ENCODE assay signal across 1 cellular context in the genomic region with DNA sequence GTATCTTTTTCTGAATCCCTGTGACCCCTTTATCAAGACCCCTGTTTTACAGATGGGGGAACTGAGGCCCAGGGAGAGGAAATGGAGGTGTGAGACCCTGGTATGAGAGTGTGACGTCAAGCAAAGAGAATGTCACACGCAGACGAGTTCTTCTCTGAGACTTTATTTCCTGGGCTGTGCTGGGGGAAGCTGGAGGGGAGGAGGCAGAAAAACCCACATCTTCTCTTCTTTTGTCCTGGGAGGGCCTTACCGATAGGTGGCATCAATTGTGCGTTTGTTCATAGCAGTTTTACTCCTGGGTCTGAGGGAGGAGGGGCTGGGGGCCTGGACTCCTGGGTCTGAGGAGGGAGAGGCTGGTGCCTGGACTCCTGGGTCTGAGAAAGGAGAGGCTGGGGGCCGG.
TF ChIP-seq lines count a peak whose summit lies in the region.

No MANE protein-coding gene starts in this region.

TF ChIP-seq in GM12878, 131 proteins besides CTCF, POLR2A, EP300 and RAD21 (continues in another document):
- TF ChIP-seq SMARCA5 (IDR thresholded peaks at IDR 0.05) (no peak), CREM (IDR thresholded peaks at IDR 0.05; ENCODE audit: low read depth) (peak; percentile 31; the same call in 1 of the 2 replicates), MYC (IDR thresholded peaks at IDR 0.05; ENCODE audit: insufficient read depth, insufficient read length, insufficient replicate concordance, low read length, severe bottlenecking) (no peak), IKZF1 (conservative IDR thresholded peaks at IDR 0.05) (peak; percentile 22; the same call in 1 of the 2 replicates), SIX5 (IDR thresholded peaks at IDR 0.05; ENCODE audit: low read depth, low read length, severe bottlenecking) (no peak), MTA2 (IDR thresholded peaks at IDR 0.05; ENCODE audit: low read depth) (0 out of 2 replicates have a peak, but pooled peaks have one; percentile 20), BRCA1 (IDR thresholded peaks at IDR 0.05; ENCODE audit: low read depth, low read length) (no peak), ATF7 (IDR thresholded peaks at IDR 0.05; ENCODE audit: low read depth) (peak; percentile 58; the same call in 1 of the 2 replicates), RAD51 (IDR thresholded peaks at IDR 0.05) (no peak), SPI1 (IDR thresholded peaks at IDR 0.05; ENCODE audit: borderline replicate concordance, insufficient read depth, low read depth, low read length) (no peak), NBN (IDR thresholded peaks at IDR 0.05) (no peak), ASH2L (IDR thresholded peaks at IDR 0.05; ENCODE audit: borderline replicate concordance, low read depth) (no peak), RUNX3 (IDR thresholded peaks at IDR 0.05; ENCODE audit: low read length) (peak; percentile 22; the same call in 1 of the 2 replicates), RELA (IDR thresholded peaks at IDR 0.05; ENCODE audit: borderline replicate concordance, partially characterized antibody) (no peak), SMC3 (IDR thresholded peaks at IDR 0.05; ENCODE audit: borderline replicate concordance, low read length) (peak; percentile 46; the same call in 1 of the 2 replicates), KLF5 (IDR thresholded peaks at IDR 0.05; ENCODE audit: partially characterized antibody) (no peak), POLR2AphosphoS2 (IDR thresholded peaks at IDR 0.05; ENCODE audit: low read depth, low read length) (no peak), HCFC1 (IDR thresholded peaks at IDR 0.05; ENCODE audit: low read length) (no peak), GATAD2B (conservative IDR thresholded peaks at IDR 0.05; ENCODE audit: low read depth) (no peak), NFYA (IDR thresholded peaks at IDR 0.05; ENCODE audit: borderline replicate concordance, low read depth, low read length) (no peak), TAF1 (IDR thresholded peaks at IDR 0.05; ENCODE audit: borderline replicate concordance, low read depth, low read length) (no peak), CREB1 (IDR thresholded peaks at IDR 0.05; ENCODE audit: low read depth) (peak; percentile 59), BHLHE40 (IDR thresholded peaks at IDR 0.05; ENCODE audit: borderline replicate concordance in 1 of 2, low read depth in 2 of 2, low read length in 1 of 2) (no peak), TARDBP (IDR thresholded peaks at IDR 0.05; ENCODE audit: borderline replicate concordance) (no peak), LARP7 (IDR thresholded peaks at IDR 0.05) (no peak), CBX5 (IDR thresholded peaks at IDR 0.05; ENCODE audit: low read depth) (no peak), MEF2A (IDR thresholded peaks at IDR 0.05; ENCODE audit: insufficient read depth, low read depth, low read length) (no peak), YBX1 (IDR thresholded peaks at IDR 0.05) (no peak), MEF2B (IDR thresholded peaks at IDR 0.05; ENCODE audit: partially characterized antibody, poor library complexity, severe bottlenecking) (no peak), BACH1 (IDR thresholded peaks at IDR 0.05; ENCODE audit: borderline replicate concordance) (no peak), TCF12 (IDR thresholded peaks at IDR 0.05; ENCODE audit: low read depth, low read length) (no peak), FOS (IDR thresholded peaks at IDR 0.05; ENCODE audit: borderline replicate concordance, extremely low read depth, insufficient read length) (no peak), PAX5 (IDR thresholded peaks at IDR 0.05; ENCODE audit: borderline replicate concordance, low read depth, low read length) (no peak), HDAC2 (IDR thresholded peaks at IDR 0.05) (no peak), YY1 (IDR thresholded peaks at IDR 0.05; ENCODE audit: low read depth, low read length) (no peak), ETV6 (conservative IDR thresholded peaks at IDR 0.05 in 1 of 2, IDR thresholded peaks at IDR 0.05 in 1 of 2; ENCODE audit: borderline replicate concordance in 1 of 2, low read depth in 1 of 2) (no peak), NR2C2 (IDR thresholded peaks at IDR 0.05; ENCODE audit: borderline replicate concordance, control insufficient read depth, insufficient read length, low read depth) (no peak)
- TF ChIP-seq, protein P1, sequence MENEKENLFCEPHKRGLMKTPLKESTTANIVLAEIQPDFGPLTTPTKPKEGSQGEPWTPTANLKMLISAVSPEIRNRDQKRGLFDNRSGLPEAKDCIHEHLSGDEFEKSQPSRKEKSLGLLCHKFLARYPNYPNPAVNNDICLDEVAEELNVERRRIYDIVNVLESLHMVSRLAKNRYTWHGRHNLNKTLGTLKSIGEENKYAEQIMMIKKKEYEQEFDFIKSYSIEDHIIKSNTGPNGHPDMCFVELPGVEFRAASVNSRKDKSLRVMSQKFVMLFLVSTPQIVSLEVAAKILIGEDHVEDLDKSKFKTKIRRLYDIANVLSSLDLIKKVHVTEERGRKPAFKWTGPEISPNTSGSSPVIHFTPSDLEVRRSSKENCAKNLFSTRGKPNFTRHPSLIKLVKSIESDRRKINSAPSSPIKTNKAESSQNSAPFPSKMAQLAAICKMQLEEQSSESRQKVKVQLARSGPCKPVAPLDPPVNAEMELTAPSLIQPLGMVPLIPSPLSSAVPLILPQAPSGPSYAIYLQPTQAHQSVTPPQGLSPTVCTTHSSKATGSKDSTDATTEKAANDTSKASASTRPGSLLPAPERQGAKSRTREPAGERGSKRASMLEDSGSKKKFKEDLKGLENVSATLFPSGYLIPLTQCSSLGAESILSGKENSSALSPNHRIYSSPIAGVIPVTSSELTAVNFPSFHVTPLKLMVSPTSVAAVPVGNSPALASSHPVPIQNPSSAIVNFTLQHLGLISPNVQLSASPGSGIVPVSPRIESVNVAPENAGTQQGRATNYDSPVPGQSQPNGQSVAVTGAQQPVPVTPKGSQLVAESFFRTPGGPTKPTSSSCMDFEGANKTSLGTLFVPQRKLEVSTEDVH (IDR thresholded peaks at IDR 0.05; ENCODE audit: low read depth, partially characterized antibody) = no peak
- TF ChIP-seq, protein P2, sequence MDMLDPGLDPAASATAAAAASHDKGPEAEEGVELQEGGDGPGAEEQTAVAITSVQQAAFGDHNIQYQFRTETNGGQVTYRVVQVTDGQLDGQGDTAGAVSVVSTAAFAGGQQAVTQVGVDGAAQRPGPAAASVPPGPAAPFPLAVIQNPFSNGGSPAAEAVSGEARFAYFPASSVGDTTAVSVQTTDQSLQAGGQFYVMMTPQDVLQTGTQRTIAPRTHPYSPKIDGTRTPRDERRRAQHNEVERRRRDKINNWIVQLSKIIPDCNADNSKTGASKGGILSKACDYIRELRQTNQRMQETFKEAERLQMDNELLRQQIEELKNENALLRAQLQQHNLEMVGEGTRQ (IDR thresholded peaks at IDR 0.05; ENCODE audit: borderline replicate concordance, low read depth, low read length) = no peak
- TF ChIP-seq, protein P3, sequence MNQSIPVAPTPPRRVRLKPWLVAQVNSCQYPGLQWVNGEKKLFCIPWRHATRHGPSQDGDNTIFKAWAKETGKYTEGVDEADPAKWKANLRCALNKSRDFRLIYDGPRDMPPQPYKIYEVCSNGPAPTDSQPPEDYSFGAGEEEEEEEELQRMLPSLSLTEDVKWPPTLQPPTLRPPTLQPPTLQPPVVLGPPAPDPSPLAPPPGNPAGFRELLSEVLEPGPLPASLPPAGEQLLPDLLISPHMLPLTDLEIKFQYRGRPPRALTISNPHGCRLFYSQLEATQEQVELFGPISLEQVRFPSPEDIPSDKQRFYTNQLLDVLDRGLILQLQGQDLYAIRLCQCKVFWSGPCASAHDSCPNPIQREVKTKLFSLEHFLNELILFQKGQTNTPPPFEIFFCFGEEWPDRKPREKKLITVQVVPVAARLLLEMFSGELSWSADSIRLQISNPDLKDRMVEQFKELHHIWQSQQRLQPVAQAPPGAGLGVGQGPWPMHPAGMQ (IDR thresholded peaks at IDR 0.05; ENCODE audit: borderline replicate concordance) = no peak
- TF ChIP-seq, protein P4, sequence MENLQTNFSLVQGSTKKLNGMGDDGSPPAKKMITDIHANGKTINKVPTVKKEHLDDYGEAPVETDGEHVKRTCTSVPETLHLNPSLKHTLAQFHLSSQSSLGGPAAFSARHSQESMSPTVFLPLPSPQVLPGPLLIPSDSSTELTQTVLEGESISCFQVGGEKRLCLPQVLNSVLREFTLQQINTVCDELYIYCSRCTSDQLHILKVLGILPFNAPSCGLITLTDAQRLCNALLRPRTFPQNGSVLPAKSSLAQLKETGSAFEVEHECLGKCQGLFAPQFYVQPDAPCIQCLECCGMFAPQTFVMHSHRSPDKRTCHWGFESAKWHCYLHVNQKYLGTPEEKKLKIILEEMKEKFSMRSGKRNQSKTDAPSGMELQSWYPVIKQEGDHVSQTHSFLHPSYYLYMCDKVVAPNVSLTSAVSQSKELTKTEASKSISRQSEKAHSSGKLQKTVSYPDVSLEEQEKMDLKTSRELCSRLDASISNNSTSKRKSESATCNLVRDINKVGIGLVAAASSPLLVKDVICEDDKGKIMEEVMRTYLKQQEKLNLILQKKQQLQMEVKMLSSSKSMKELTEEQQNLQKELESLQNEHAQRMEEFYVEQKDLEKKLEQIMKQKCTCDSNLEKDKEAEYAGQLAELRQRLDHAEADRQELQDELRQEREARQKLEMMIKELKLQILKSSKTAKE (IDR thresholded peaks at IDR 0.05; ENCODE audit: low read depth, poor library complexity, severe bottlenecking) = no peak
- TF ChIP-seq, protein P5, sequence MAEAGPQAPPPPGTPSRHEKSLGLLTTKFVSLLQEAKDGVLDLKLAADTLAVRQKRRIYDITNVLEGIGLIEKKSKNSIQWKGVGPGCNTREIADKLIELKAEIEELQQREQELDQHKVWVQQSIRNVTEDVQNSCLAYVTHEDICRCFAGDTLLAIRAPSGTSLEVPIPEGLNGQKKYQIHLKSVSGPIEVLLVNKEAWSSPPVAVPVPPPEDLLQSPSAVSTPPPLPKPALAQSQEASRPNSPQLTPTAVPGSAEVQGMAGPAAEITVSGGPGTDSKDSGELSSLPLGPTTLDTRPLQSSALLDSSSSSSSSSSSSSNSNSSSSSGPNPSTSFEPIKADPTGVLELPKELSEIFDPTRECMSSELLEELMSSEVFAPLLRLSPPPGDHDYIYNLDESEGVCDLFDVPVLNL (IDR thresholded peaks at IDR 0.05; ENCODE audit: low read depth, low read length) = no peak
- TF ChIP-seq, protein P6, sequence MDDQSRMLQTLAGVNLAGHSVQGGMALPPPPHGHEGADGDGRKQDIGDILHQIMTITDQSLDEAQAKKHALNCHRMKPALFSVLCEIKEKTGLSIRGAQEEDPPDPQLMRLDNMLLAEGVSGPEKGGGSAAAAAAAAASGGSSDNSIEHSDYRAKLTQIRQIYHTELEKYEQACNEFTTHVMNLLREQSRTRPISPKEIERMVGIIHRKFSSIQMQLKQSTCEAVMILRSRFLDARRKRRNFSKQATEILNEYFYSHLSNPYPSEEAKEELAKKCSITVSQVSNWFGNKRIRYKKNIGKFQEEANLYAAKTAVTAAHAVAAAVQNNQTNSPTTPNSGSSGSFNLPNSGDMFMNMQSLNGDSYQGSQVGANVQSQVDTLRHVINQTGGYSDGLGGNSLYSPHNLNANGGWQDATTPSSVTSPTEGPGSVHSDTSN (IDR thresholded peaks at IDR 0.05; ENCODE audit: insufficient replicate concordance, low read depth, low read length) = no peak
- TF ChIP-seq, protein P7, sequence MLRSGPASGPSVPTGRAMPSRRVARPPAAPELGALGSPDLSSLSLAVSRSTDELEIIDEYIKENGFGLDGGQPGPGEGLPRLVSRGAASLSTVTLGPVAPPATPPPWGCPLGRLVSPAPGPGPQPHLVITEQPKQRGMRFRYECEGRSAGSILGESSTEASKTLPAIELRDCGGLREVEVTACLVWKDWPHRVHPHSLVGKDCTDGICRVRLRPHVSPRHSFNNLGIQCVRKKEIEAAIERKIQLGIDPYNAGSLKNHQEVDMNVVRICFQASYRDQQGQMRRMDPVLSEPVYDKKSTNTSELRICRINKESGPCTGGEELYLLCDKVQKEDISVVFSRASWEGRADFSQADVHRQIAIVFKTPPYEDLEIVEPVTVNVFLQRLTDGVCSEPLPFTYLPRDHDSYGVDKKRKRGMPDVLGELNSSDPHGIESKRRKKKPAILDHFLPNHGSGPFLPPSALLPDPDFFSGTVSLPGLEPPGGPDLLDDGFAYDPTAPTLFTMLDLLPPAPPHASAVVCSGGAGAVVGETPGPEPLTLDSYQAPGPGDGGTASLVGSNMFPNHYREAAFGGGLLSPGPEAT (IDR thresholded peaks at IDR 0.05; ENCODE audit: low read depth) = no peak
- TF ChIP-seq, protein P8, sequence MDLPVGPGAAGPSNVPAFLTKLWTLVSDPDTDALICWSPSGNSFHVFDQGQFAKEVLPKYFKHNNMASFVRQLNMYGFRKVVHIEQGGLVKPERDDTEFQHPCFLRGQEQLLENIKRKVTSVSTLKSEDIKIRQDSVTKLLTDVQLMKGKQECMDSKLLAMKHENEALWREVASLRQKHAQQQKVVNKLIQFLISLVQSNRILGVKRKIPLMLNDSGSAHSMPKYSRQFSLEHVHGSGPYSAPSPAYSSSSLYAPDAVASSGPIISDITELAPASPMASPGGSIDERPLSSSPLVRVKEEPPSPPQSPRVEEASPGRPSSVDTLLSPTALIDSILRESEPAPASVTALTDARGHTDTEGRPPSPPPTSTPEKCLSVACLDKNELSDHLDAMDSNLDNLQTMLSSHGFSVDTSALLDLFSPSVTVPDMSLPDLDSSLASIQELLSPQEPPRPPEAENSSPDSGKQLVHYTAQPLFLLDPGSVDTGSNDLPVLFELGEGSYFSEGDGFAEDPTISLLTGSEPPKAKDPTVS (IDR thresholded peaks at IDR 0.05; ENCODE audit: low read depth, low read length) = no peak
- TF ChIP-seq, protein P9, sequence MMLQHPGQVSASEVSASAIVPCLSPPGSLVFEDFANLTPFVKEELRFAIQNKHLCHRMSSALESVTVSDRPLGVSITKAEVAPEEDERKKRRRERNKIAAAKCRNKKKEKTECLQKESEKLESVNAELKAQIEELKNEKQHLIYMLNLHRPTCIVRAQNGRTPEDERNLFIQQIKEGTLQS (IDR thresholded peaks at IDR 0.05; ENCODE audit: borderline replicate concordance, extremely low read depth, low read depth, low read length) = no peak
- TF ChIP-seq, protein P10, sequence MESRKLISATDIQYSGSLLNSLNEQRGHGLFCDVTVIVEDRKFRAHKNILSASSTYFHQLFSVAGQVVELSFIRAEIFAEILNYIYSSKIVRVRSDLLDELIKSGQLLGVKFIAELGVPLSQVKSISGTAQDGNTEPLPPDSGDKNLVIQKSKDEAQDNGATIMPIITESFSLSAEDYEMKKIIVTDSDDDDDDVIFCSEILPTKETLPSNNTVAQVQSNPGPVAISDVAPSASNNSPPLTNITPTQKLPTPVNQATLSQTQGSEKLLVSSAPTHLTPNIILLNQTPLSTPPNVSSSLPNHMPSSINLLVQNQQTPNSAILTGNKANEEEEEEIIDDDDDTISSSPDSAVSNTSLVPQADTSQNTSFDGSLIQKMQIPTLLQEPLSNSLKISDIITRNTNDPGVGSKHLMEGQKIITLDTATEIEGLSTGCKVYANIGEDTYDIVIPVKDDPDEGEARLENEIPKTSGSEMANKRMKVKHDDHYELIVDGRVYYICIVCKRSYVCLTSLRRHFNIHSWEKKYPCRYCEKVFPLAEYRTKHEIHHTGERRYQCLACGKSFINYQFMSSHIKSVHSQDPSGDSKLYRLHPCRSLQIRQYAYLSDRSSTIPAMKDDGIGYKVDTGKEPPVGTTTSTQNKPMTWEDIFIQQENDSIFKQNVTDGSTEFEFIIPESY (IDR thresholded peaks at IDR 0.05) = no peak
